23 cellular contexts compared by ENCODE assay signal in the genomic region with DNA sequence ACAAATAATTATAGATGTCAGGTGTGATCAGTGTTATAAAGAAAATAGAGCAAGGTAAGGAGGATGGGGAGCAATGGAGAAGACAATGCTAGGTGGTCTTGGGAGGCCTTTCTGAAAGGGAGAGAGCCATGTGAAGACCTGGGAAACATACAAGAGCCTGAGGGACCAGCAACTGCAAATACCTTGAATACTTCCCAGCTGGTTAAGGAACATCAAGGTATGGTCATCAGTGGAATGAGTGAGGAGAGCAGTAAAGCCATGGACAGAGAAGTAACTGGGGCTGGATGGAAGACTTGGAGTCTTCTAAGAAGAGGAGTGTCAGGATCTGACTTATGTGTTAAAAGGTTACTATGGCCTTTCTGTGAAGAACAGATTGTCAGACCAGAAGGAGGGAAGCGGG.
"Had no signal": no experiment of that assay in that cellular context is flagged by ENCODE, and none has a peak within 500 bp of the region (broad histone marks: within the 10 kb centered on the region; RNA-seq: fewer than 3 reads in every experiment).

No MANE protein-coding gene starts in this region.

- H3K4me1 ChIP-seq: stomach, suprapubic skin, testis, thyroid gland, tibial artery, tibial nerve, transverse colon, upper lobe of left lung, upper lobe of right lung, uterus, vagina had no signal

- H3K27me3 ChIP-seq: testis, thyroid gland, upper lobe of left lung, uterus, vagina had no signal

- DNase-seq: stimulated activated CD4-positive, alpha-beta T cell treated with anti-CD3 and anti-CD28 coated beads, Interleukin-2, amount 100 ng/mL, for 48 hours; stimulated activated CD4-positive, alpha-beta T cell treated with anti-CD3 and anti-CD28 coated beads, Interleukin-4, amount 100 ng/mL, for 1 hour; stimulated activated CD4-positive, alpha-beta T cell treated with anti-CD3 and anti-CD28 coated beads, Interleukin-4, amount 100 ng/mL, for 24 hours; stimulated activated CD4-positive, alpha-beta T cell treated with anti-CD3 and anti-CD28 coated beads, Interleukin-4, amount 100 ng/mL, for 4 hours; stimulated activated CD8-positive, alpha-beta memory T cell treated with anti-CD3 and anti-CD28 coated beads, Interleukin-4, amount 100 ng/mL, for 48 hours; stimulated activated naive B cell treated with anti-CD40 and anti-IgM and Interleukin-4, amounts not matched to agents 10 μg/mL and 1 μg/mL and 100 μg/mL, for 72 hours; stimulated activated naive CD4-positive, alpha-beta T cell; stimulated activated naive CD4-positive, alpha-beta T cell treated with Interleukin-2 at 50 U/mL for 16 hours; stimulated activated naive CD8-positive, alpha-beta T cell treated with anti-CD3 and anti-CD28 coated beads, Interleukin-15, amount 100 ng/mL, for 72 hours; stimulated activated naive CD8-positive, alpha-beta T cell treated with anti-CD3 and anti-CD28 coated beads, Interleukin-15, Interleukin-2, amounts not matched to agents 100 U/mL and 50 U/mL, for 24 hours; stomach; substantia nigra; testis; thyroid gland; tibial artery; transverse colon; upper lobe of left lung; upper lobe of right lung; uterus had no signal

- H3K4me3 ChIP-seq: stomach, suprapubic skin, testis, thoracic aorta, thyroid gland, tibial artery, tibial nerve, transverse colon, upper lobe of left lung, upper lobe of right lung, uterus, vagina had no signal

- H3K27ac ChIP-seq: stomach, suprapubic skin, testis, thoracic aorta, thyroid gland, tibial artery, tibial nerve, transverse colon, upper lobe of left lung, upper lobe of right lung, uterus, vagina had no signal

- H3K9me3 ChIP-seq: stomach, suprapubic skin, testis, thoracic aorta, thyroid gland, tibial artery, tibial nerve, transverse colon, upper lobe of left lung, upper lobe of right lung, uterus, vagina had no signal

- H3K36me3 ChIP-seq: stomach, suprapubic skin, thoracic aorta, thyroid gland, tibial artery, tibial nerve, transverse colon, upper lobe of left lung, upper lobe of right lung, uterus, vagina had no signal
